In the genomic region with DNA sequence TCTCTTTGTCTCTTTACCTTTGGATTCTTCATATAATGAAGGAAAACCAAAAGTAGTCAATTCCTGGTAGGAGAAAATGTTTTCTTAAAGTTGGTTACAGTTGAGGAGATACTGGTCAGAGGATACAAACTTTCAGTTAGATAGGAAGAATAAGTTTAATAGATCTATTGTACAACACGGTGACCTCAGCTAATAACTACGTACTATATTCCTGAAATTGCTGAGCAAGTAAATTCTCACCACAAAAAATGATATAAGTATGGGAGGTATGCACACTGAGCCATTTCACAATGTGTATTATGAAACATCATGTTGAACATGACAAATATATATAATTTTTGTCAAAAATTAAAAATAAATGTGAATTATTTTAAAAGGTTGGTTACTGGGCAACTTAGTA, we compare ENCODE assay signal across 23 cellular contexts. TPM values are rescaled to one million over a fixed set of nuclear protein-coding genes. Genes with fewer than 3 reads are reported as not detected.
DNase-seq lines count a peak whose midpoint lies in the region; ATAC-seq, FAIRE-seq and TF ChIP-seq lines count a peak whose summit lies in the region.
"Had no signal": no experiment of that assay in that cellular context is flagged by ENCODE, and none has a peak within 500 bp of the region (broad histone marks: within the 10 kb centered on the region; RNA-seq: fewer than 3 reads in every experiment).

No MANE protein-coding gene starts in this region.

- peaks cover 2% of the 10 kb centered on the region for H3K79me1 ChIP-seq in H9 (ENCODE audit: insufficient read depth, low read depth, low read length, poor library complexity, severe bottlenecking)

- H3K4ac ChIP-seq in H9 (ENCODE audit: low read depth, low read length): no peak overlapping the region

- H2BK20ac ChIP-seq in H9 (ENCODE audit: low read depth, low read length, poor library complexity, severe bottlenecking): no peak overlapping the region

- H3K14ac ChIP-seq in H9 (ENCODE audit: insufficient read depth, low read length): no peak overlapping the region

- WGBS in K562 (ENCODE audit: insufficient coverage, low coverage, missing lambda C conversion rate): 90% methylated on average over 2 of the region's 2 CpGs
- no CpG with 5 or more reads among the region's 2 CpGs for WGBS in H9 (ENCODE audit: extremely low coverage, insufficient read length, low lambda C conversion rate)

- H3K27ac ChIP-seq in K562 (ENCODE audit: extremely low read depth, low read depth, low read length) (no peak overlapping the region), H9 (ENCODE audit: insufficient read length, low read depth, low read length) (no peak overlapping the region)
- H3K27ac ChIP-seq: BLaER1 treated with 17β-estradiol and CSF1 and Interleukin-3, amounts not matched to agents 10 nM and 100 nM; KMS-11; Peyer's patch had no signal

- FAIRE-seq in K562 (lab: Jason Lieb, UNC): no peak
- FAIRE-seq: GM12878, H1 had no signal

- H3K9me3 ChIP-seq in K562 (replicated peaks; ENCODE audit: control insufficient read depth, insufficient read depth, low read depth, low read length) (no peaks in the 10 kb centered on the region), H9 (ENCODE audit: control insufficient read depth, low read depth, low read length) (no peaks in the 10 kb centered on the region)
- H3K9me3 ChIP-seq: BLaER1 treated with 17β-estradiol and CSF1 and Interleukin-3, amounts not matched to agents 10 nM and 100 nM; Peyer's patch had no signal

- CTCF ChIA-PET in K562 (lab: Yijun Ruan, JAX; ENCODE audit: low intra/inter-chr PET ratio): interaction anchor here (2.3 kb wide), 1 partner anchor 83 kb away, joined by 13 read pairs; no protein-coding TSS in a partner anchor
- CTCF ChIA-PET in activated CD8-positive, alpha-beta T cell treated with anti-CD3 and anti-CD28 coated beads for 36 hours (lab: Charles Lee): interaction anchor here (1.0 to 2.8 kb wide), 7 partner anchors 10 to 266 kb away, joined by 3 to 18 read pairs (median 6); no protein-coding TSS in a partner anchor

- TF ChIP-seq EP300 in K562 (IDR thresholded peaks at IDR 0.05; ENCODE audit: low read length): no peak

- H3K9ac ChIP-seq in K562 (ENCODE audit: insufficient read depth in 1 of 2, low read depth in 2 of 2, low read length in 2 of 2) (no peak overlapping the region), H9 (ENCODE audit: extremely low read depth, insufficient read length, low read length) (no peak overlapping the region)
- H3K9ac ChIP-seq: BLaER1 treated with 17β-estradiol and CSF1 and Interleukin-3, amounts not matched to agents 10 nM and 100 nM; KMS-11 had no signal

- in situ Hi-C loops in K562 (cut with MboI): loop anchor here (5.0 kb wide), 1 partner anchor 77 kb away; no protein-coding TSS in a partner anchor

- H3K4me1 ChIP-seq in K562 (replicated peaks in 1 of 2; ENCODE audit: control insufficient read depth in 2 of 2, insufficient read depth in 2 of 2, low read length in 2 of 2): peaks cover 3 to 5% of the 10 kb centered on the region in 2 experiments; a peak in 2 of 5 replicates
- H3K4me1 ChIP-seq in H9 (ENCODE audit: insufficient read depth, low read length): no peaks in the 10 kb centered on the region
- H3K4me1 ChIP-seq: BLaER1 treated with 17β-estradiol and CSF1 and Interleukin-3, amounts not matched to agents 10 nM and 100 nM; Peyer's patch had no signal

- H3K27ac Mint-ChIP-seq in activated CD4-positive, alpha-beta T cell treated with anti-CD3 and anti-CD28 coated beads, Interleukin-2, amount 10 ng/mL, durations not matched to agents 24 days and 14 days: no peak overlapping the region
- no peak overlapping the region for H3K27ac Mint-ChIP-seq in activated CD8-positive, alpha-beta T cell treated with anti-CD3 and anti-CD28 coated beads for 36 hours
- H3K27ac Mint-ChIP-seq in H9: no peak overlapping the region
- H3K27ac Mint-ChIP-seq: CD8-positive, alpha-beta T cell had no signal

- H4K5ac ChIP-seq in H9 (ENCODE audit: insufficient read length, low read depth, low read length): no peak overlapping the region

- H3K36me3 ChIP-seq in K562 (ENCODE audit: control insufficient read depth, insufficient read depth, low read length): peaks cover 78% of the 10 kb centered on the region
- H3K36me3 ChIP-seq: Peyer's patch had no signal

- no peak overlapping the region for H2BK15ac ChIP-seq in H9 (ENCODE audit: low read depth, low read length)

- TF ChIP-seq CTCF in AG10803 (conservative IDR thresholded peaks at IDR 0.05; ENCODE audit: low read length): no peak
- no peak for TF ChIP-seq CTCF in K562 (IDR thresholded peaks at IDR 0.05 in 2 of 3, conservative IDR thresholded peaks at IDR 0.05 in 1 of 3; ENCODE audit: insufficient read depth in 2 of 3, low read depth in 1 of 3, low read length in 3 of 3)
- no peak for TF ChIP-seq CTCF in fibroblast of pulmonary artery (IDR thresholded peaks at IDR 0.05; ENCODE audit: low read length, missing control alignments)
- TF ChIP-seq CTCF in activated CD8-positive, alpha-beta T cell treated with anti-CD3 and anti-CD28 coated beads for 36 hours (IDR thresholded peaks at IDR 0.05): no peak
- no peak for TF ChIP-seq CTCF in H9 (conservative IDR thresholded peaks at IDR 0.05)

- H3T11ph ChIP-seq in H9 (ENCODE audit: low read length): no peak overlapping the region

- H2AK5ac ChIP-seq in H9 (ENCODE audit: insufficient read length, low read length): no peak overlapping the region

- H3K27me3 ChIP-seq in K562 (ENCODE audit: control insufficient read depth in 2 of 2, insufficient read depth in 2 of 2, low read length in 2 of 2) (no peaks in the 10 kb centered on the region), H9 (ENCODE audit: insufficient read depth, low read length) (no peaks in the 10 kb centered on the region)
- H3K27me3 ChIP-seq: BLaER1 treated with 17β-estradiol and CSF1 and Interleukin-3, amounts not matched to agents 10 nM and 100 nM; Peyer's patch had no signal

- peak; percentile 28 for DNase-seq in AG10803 (ENCODE audit: low read depth)
- DNase-seq in HS-5 (ENCODE audit: low read depth): peak; percentile 64
- no peak for DNase-seq in K562 (ENCODE audit: extremely low read depth in 1 of 4, low spot score in 3 of 4)
- DNase-seq in fibroblast of pulmonary artery (ENCODE audit: low read depth): peak; percentile 57
- no peak for DNase-seq in activated CD4-positive, alpha-beta T cell treated with anti-CD3 and anti-CD28 coated beads, Interleukin-2, amount 10 ng/mL, durations not matched to agents 24 days and 14 days
- DNase-seq in activated CD8-positive, alpha-beta T cell treated with anti-CD3 and anti-CD28 coated beads for 36 hours: no peak
- DNase-seq in H9: no peak
- no peak for DNase-seq in stimulated activated CD4-positive, alpha-beta T cell treated with anti-CD3 and anti-CD28 coated beads, Interleukin-12 subunit alpha, Interleukin-12 subunit beta, amount 100 ng/mL, for 4 hours
- DNase-seq: Calu3; CD8-positive, alpha-beta T cell; NCI-H1048; NCI-H146; NCI-H2029 treated with DMSO at 0.1 percent for 48 hours; NCI-H2171; NCI-H446; NCI-H526 treated with DMSO at 0.1 percent for 48 hours; NK-92 treated with Interleukin-12 subunit alpha and Interleukin-12 subunit beta, amount 100 ng/mL, for 24 hours; Peyer's patch; Right ventricle myocardium superior had no signal

- H3K9me3 Mint-ChIP-seq in activated CD4-positive, alpha-beta T cell treated with anti-CD3 and anti-CD28 coated beads, Interleukin-2, amount 10 ng/mL, durations not matched to agents 24 days and 14 days: no peaks in the 10 kb centered on the region
- no peaks in the 10 kb centered on the region for H3K9me3 Mint-ChIP-seq in activated CD8-positive, alpha-beta T cell treated with anti-CD3 and anti-CD28 coated beads for 36 hours
- no peaks in the 10 kb centered on the region for H3K9me3 Mint-ChIP-seq in H9
- H3K9me3 Mint-ChIP-seq: CD8-positive, alpha-beta T cell had no signal

- no peaks in the 10 kb centered on the region for H3K36me3 Mint-ChIP-seq in activated CD4-positive, alpha-beta T cell treated with anti-CD3 and anti-CD28 coated beads, Interleukin-2, amount 10 ng/mL, durations not matched to agents 24 days and 14 days (ENCODE audit: low read depth)
- no peaks in the 10 kb centered on the region for H3K36me3 Mint-ChIP-seq in activated CD8-positive, alpha-beta T cell treated with anti-CD3 and anti-CD28 coated beads for 36 hours (ENCODE audit: low read depth)
- peaks cover 2 to 5% (median 3%) of the 10 kb centered on the region in 3 experiments; a peak in 5 of 7 replicates for H3K36me3 Mint-ChIP-seq in H9 (ENCODE audit: insufficient read depth in 1 of 3, low read depth in 3 of 3)

- H2BK5ac ChIP-seq in H9 (ENCODE audit: insufficient read length, low read length): no peak overlapping the region

- H3K18ac ChIP-seq in H9 (ENCODE audit: insufficient read length, low read depth, low read length): no peak overlapping the region

- no peak overlapping the region for H3K4me3 Mint-ChIP-seq in activated CD4-positive, alpha-beta T cell treated with anti-CD3 and anti-CD28 coated beads, Interleukin-2, amount 10 ng/mL, durations not matched to agents 24 days and 14 days
- H3K4me3 Mint-ChIP-seq in activated CD8-positive, alpha-beta T cell treated with anti-CD3 and anti-CD28 coated beads for 36 hours: no peak overlapping the region
- H3K4me3 Mint-ChIP-seq in H9: no peak overlapping the region
- H3K4me3 Mint-ChIP-seq: CD8-positive, alpha-beta T cell had no signal

- no peak overlapping the region for H2BK120ac ChIP-seq in H9 (ENCODE audit: low read depth, low read length, poor library complexity, severe bottlenecking)

- ATAC-seq in K562: no peak
- no peak for ATAC-seq in activated CD8-positive, alpha-beta T cell treated with anti-CD3 and anti-CD28 coated beads for 36 hours
- ATAC-seq: CD8-positive, alpha-beta T cell; GM12878 had no signal

- H4K20me1 ChIP-seq in K562 (replicated peaks; ENCODE audit: control insufficient read depth, insufficient read depth, low read length) (no peaks in the 10 kb centered on the region; the same call in 1 of the 2 replicates), H9 (ENCODE audit: control insufficient read depth, insufficient read depth, insufficient read length) (no peaks in the 10 kb centered on the region)
- H4K20me1 ChIP-seq: BLaER1 treated with 17β-estradiol and CSF1 and Interleukin-3, amounts not matched to agents 10 nM and 100 nM had no signal

- H2BK12ac ChIP-seq in H9 (ENCODE audit: insufficient read length, low read depth, low read length): no peak overlapping the region

- no peaks in the 10 kb centered on the region for H3K9me1 ChIP-seq in K562 (ENCODE audit: control insufficient read depth, insufficient read depth, low read length)

- H3K27me3 Mint-ChIP-seq in activated CD4-positive, alpha-beta T cell treated with anti-CD3 and anti-CD28 coated beads, Interleukin-2, amount 10 ng/mL, durations not matched to agents 24 days and 14 days: no peaks in the 10 kb centered on the region
- H3K27me3 Mint-ChIP-seq in activated CD8-positive, alpha-beta T cell treated with anti-CD3 and anti-CD28 coated beads for 36 hours: no peaks in the 10 kb centered on the region
- no peaks in the 10 kb centered on the region for H3K27me3 Mint-ChIP-seq in H9 (ENCODE audit: low read depth)

- no peak for TF ChIP-seq RAD21 in K562 (CRISPR knock-in tag; conservative IDR thresholded peaks at IDR 0.05 in 1 of 2, IDR thresholded peaks at IDR 0.05 in 1 of 2)

- BruUV-seq in K562 (replicated peaks; lab: Mats Ljungman, UMichigan): no TSS peak

- POLR2A ChIA-PET in K562 (lab: Yijun Ruan, JAX): interaction anchor here (1.0 to 2.0 kb wide), 5 partner anchors 9 to 58 kb away, joined by 3 to 8 read pairs (median 4); no protein-coding TSS in a partner anchor
- POLR2A ChIA-PET in activated CD8-positive, alpha-beta T cell treated with anti-CD3 and anti-CD28 coated beads for 36 hours (lab: Charles Lee): no interaction called here

- H3K4me2 ChIP-seq in K562 (ENCODE audit: insufficient read depth, low read length) (no peak overlapping the region), H9 (ENCODE audit: insufficient read depth, insufficient read length, low read length) (no peak overlapping the region)
- H3K4me2 ChIP-seq: BLaER1 treated with 17β-estradiol and CSF1 and Interleukin-3, amounts not matched to agents 10 nM and 100 nM; KMS-11 had no signal

- no peak overlapping the region for H3K23ac ChIP-seq in H9 (ENCODE audit: insufficient read length, low read depth, low read length)

- H2AFZ ChIP-seq in K562 (ENCODE audit: low read depth, low read length): no peak overlapping the region
- no peak overlapping the region for H2AFZ ChIP-seq in H9 (ENCODE audit: low read length)

- no peak overlapping the region for H3K56ac ChIP-seq in H9 (ENCODE audit: insufficient read length, low read depth, low read length)

- no peaks in the 10 kb centered on the region for H3K23me2 ChIP-seq in H9 (ENCODE audit: insufficient read length, low read depth, low read length, poor library complexity, severe bottlenecking)

- H4K8ac ChIP-seq in H9 (replicated peaks; ENCODE audit: insufficient read length, low read depth, low read length): no peak overlapping the region

- H3K4me3 ChIP-seq in AG10803 (ENCODE audit: low read length): no peak overlapping the region
- no peak overlapping the region for H3K4me3 ChIP-seq in K562
- no peak overlapping the region for H3K4me3 ChIP-seq in fibroblast of pulmonary artery (replicated peaks; ENCODE audit: low read depth, low read length)
- H3K4me3 ChIP-seq: BLaER1 treated with 17β-estradiol and CSF1 and Interleukin-3, amounts not matched to agents 10 nM and 100 nM; GM12878; Peyer's patch had no signal

- no peak overlapping the region for H4K91ac ChIP-seq in H9 (ENCODE audit: insufficient read length, low read depth, low read length)

- intact Hi-C loops in K562 (cut with micrococcal nuclease): no loop called here
- intact Hi-C loops in activated CD4-positive, alpha-beta T cell treated with anti-CD3 and anti-CD28 coated beads, Interleukin-2, amount 10 ng/mL, durations not matched to agents 24 days and 14 days (cut with micrococcal nuclease): no loop called here
- intact Hi-C loops in activated CD8-positive, alpha-beta T cell treated with anti-CD3 and anti-CD28 coated beads for 36 hours (cut with micrococcal nuclease): loop anchor here (2.0 to 10.0 kb wide), 2 partner anchors 83 to 265 kb away; no protein-coding TSS in a partner anchor

- TF ChIP-seq POLR2A in K562 (conservative IDR thresholded peaks at IDR 0.05): no peak

- H3K79me2 ChIP-seq in K562 (ENCODE audit: control insufficient read depth, insufficient read depth, low read length) (peaks cover 75% of the 10 kb centered on the region), H9 (ENCODE audit: insufficient read depth, low read length) (no peaks in the 10 kb centered on the region; the same call in 1 of the 2 replicates)

- peaks cover 6% of the 10 kb centered on the region for H3K4me1 Mint-ChIP-seq in activated CD4-positive, alpha-beta T cell treated with anti-CD3 and anti-CD28 coated beads, Interleukin-2, amount 10 ng/mL, durations not matched to agents 24 days and 14 days
- H3K4me1 Mint-ChIP-seq in activated CD8-positive, alpha-beta T cell treated with anti-CD3 and anti-CD28 coated beads for 36 hours (ENCODE audit: low read depth): peaks cover 10% of the 10 kb centered on the region
- H3K4me1 Mint-ChIP-seq in H9: peaks cover 25 to 29% of the 10 kb centered on the region in 2 experiments

RNA-seq across cellular contexts. Expression of a gene that starts 20.4 kb away (rescaled TPM):
- total RNA-seq in K562 (2011; cell fraction: chromatin; rRNA removed; ENCODE audit: low replicate concordance): 31.2 and 100 TPM in 2 replicates
- 12.0 and 17.5 TPM in 2 replicates for total RNA-seq in K562 (2011; cell fraction: nucleolus; rRNA removed)
- 39.2 and 64.7 TPM in 2 replicates for total RNA-seq in K562 (2011; cell fraction: nucleoplasm; rRNA removed)
- total RNA-seq in K562 (2014; rRNA removed) (42.0 and 53.7 TPM in 2 replicates), K562 (2014; rRNA removed; fragmentation: Illumina TruSeq; extraction: Trizol) (96.7 and 113 TPM in 2 replicates), K562 (2015; rRNA removed; fragmentation: Illumina TruSeq; extraction: Trizol) (69.7 and 73.9 TPM in 2 replicates), K562 (2021) (66.4 and 66.7 TPM in 2 replicates), H9 (2021) (19.0 and 19.6 TPM in 2 replicates)
- polyA plus RNA-seq in K562 (2011; rRNA removed) (40.6 and 61.7 TPM in 2 replicates), K562 (2014; fragmentation: Illumina TruSeq; extraction: Trizol) (54.3 and 62.1 TPM in 2 replicates), K562 (2014; fragmentation: Nextera tagmentation; extraction: Ambion mirVana) (10 to 100 TPM; 20.6 to 25.8 TPM), K562 (2014; rRNA removed) (45.4 and 50.5 TPM in 2 replicates)
- 5.3 and 11.1 TPM in 2 replicates for polyA plus RNA-seq in K562 (2011; cell fraction: cytosol; rRNA removed)
- 19.1 and 29.0 TPM in 2 replicates for polyA plus RNA-seq in K562 (2011; cell fraction: nucleus; rRNA removed)
- 29.6 and 39.3 TPM in 2 replicates for polyA plus RNA-seq in K562 (2012)
- 65.0 and 84.1 TPM in 2 replicates for polyA minus RNA-seq in K562 (2011; rRNA and poly(A)+ RNA removed)
- 24.6 and 25.9 TPM in 2 replicates for polyA minus RNA-seq in K562 (2011; cell fraction: cytosol; rRNA and poly(A)+ RNA removed)
- polyA minus RNA-seq in K562 (2011; cell fraction: nucleus; rRNA and poly(A)+ RNA removed): 28.0 and 57.1 TPM in 2 replicates
- total RNA-seq in activated CD4-positive, alpha-beta T cell treated with anti-CD3 and anti-CD28 coated beads, Interleukin-2, amount 10 ng/mL, durations not matched to agents 24 days and 14 days: 10.0 and 11.8 TPM in 2 replicates
- total RNA-seq in activated CD8-positive, alpha-beta T cell treated with anti-CD3 and anti-CD28 coated beads for 36 hours: 10 to 100 TPM in 1 of 2 experiments, 1 to 10 TPM in 1; 10.0 to 12.7 TPM

Comparison
In these comparisons a context has a peak if more than half of its experiments do, and no peak if none do; other contexts are left out.
1. DNase-seq: peak in AG10803 (single experiment), HS-5 (single experiment) and fibroblast of pulmonary artery (single experiment); none in K562 (0 of 4), activated CD4-positive, alpha-beta T cell treated with anti-CD3 and anti-CD28 coated beads, Interleukin-2, amount 10 ng/mL, durations not matched to agents 24 days and 14 days (single experiment), activated CD8-positive, alpha-beta T cell treated with anti-CD3 and anti-CD28 coated beads for 36 hours (single experiment), H9 (single experiment) and stimulated activated CD4-positive, alpha-beta T cell treated with anti-CD3 and anti-CD28 coated beads, Interleukin-12 subunit alpha, Interleukin-12 subunit beta, amount 100 ng/mL, for 4 hours (single experiment).